ENCODE assay signal across 12 cellular contexts in the genomic region with DNA sequence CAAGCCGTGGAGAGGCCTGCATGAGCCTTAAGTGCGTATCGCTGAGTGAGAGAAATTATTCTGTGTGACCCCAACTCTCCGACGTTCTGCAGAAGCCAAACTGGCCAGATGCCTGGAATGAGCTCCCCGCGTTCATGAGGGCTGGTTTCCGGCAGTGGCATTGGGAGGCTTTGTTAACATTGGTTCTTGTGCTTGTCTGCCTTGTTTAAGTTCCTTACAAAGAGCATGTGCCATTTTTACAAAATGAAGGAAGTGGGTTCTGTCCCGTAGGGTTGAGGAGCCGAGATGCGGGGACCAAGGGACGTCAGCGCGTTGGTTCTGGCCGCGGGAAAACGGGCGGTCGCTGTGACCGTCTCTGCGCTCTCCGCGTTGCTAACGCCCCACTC. TPM values are rescaled to one million over a fixed set of nuclear protein-coding genes. Genes with fewer than 3 reads are reported as not detected.
DNase-seq lines count a peak whose midpoint lies in the region; ATAC-seq, FAIRE-seq and TF ChIP-seq lines count a peak whose summit lies in the region.
"Had no signal": no experiment of that assay in that cellular context is flagged by ENCODE, and none has a peak within 500 bp of the region (broad histone marks: within the 10 kb centered on the region; RNA-seq: fewer than 3 reads in every experiment).

No MANE protein-coding gene starts in this region.

- H3K4me3 ChIP-seq in HUES48 (ENCODE audit: low read depth, low read length) (peak overlapping the region; percentile 64), H1 (ENCODE audit: extremely low read depth in 1 of 4, insufficient read depth in 2 of 4, low read depth in 3 of 4, low read length in 4 of 4) (peak overlapping the region; percentile 23 to 62 (median 40)), left lung (peak overlapping the region; percentile 9 to 26)

- 25% methylated on average over 24 of the region's 24 CpGs; no CpG with 5 or more reads in 1 of the 2 experiments for WGBS in H1 (ENCODE audit: extremely low coverage in 1 of 2, insufficient coverage in 1 of 2, insufficient read length in 1 of 2, insufficient replicate concordance in 2 of 2, low coverage in 1 of 2, low lambda C conversion rate in 2 of 2, missing lambda C conversion rate in 1 of 2), 2 experiments

- peaks cover 0 to 13% of the 10 kb centered on the region in 2 experiments; a peak in 2 of 4 replicates for H3K79me2 ChIP-seq in H1 (ENCODE audit: control insufficient read depth in 1 of 2, insufficient read depth in 2 of 2, low read length in 2 of 2)

- no peak overlapping the region for H2AK5ac ChIP-seq in H1 (ENCODE audit: low read depth, low read length)

- H3K9ac ChIP-seq in HUES48 (ENCODE audit: low read depth, low read length) (no peak overlapping the region; the same call in 1 of the 2 replicates), H1 (replicated peaks in 1 of 4; ENCODE audit: extremely low read depth in 1 of 4, low read depth in 3 of 4, low read length in 3 of 4) (peak overlapping the region in 3 of 4 experiments; percentile 24 to 35 (median 25); a peak in 5 of 7 replicates)

- no peak overlapping the region for H2BK12ac ChIP-seq in H1 (ENCODE audit: low read depth, low read length)

- no peak overlapping the region for H2AFZ ChIP-seq in H1 (ENCODE audit: low read length)

- H3K4me1 ChIP-seq in HUES48 (ENCODE audit: control insufficient read depth, insufficient read depth, low read length) (no peaks in the 10 kb centered on the region), H1 (replicated peaks in 1 of 4; ENCODE audit: control insufficient read depth in 3 of 4, insufficient read depth in 4 of 4, low read length in 3 of 4) (peaks cover 0 to 11% (median 5%) of the 10 kb centered on the region in 4 experiments; a peak in 4 of 7 replicates), left lung (peaks cover 0 to 17% of the 10 kb centered on the region in 2 donors)

- peaks cover 7% of the 10 kb centered on the region for H3K23me2 ChIP-seq in H1 (ENCODE audit: low read depth, low read length)

- no peak for ATAC-seq in left lung
- no peak for ATAC-seq in stimulated activated memory B cell treated with anti-CD40 and anti-IgM and Interleukin-4, amounts not matched to agents 10 μg/mL and 1 μg/mL and 100 μg/mL, for 72 hours
- no peak for ATAC-seq in activated CD8-positive, alpha-beta T cell treated with anti-CD3 and anti-CD28 coated beads for 36 hours
- no peak for ATAC-seq in GM21619 (IDR thresholded peaks at IDR 0.05; ENCODE audit: unreplicated experiment)

- H3K23ac ChIP-seq in H1 (ENCODE audit: insufficient read length) = no peak overlapping the region

- no peak for TF ChIP-seq RAD21 in H1 (IDR thresholded peaks at IDR 0.05 in 1 of 2, conservative IDR thresholded peaks at IDR 0.05 in 1 of 2; ENCODE audit: low read depth in 2 of 2, low read length in 2 of 2)

- no peak overlapping the region for H2BK120ac ChIP-seq in H1 (replicated peaks; ENCODE audit: low read depth, low read length)

- intact Hi-C loops in left lung (cut with DNase I) = no loop called here
- intact Hi-C loops in activated CD8-positive, alpha-beta T cell treated with anti-CD3 and anti-CD28 coated beads for 36 hours (cut with micrococcal nuclease) = no loop called here

- H2BK5ac ChIP-seq in H1 (ENCODE audit: low read depth, low read length) = no peak overlapping the region

- H3K9me3 Mint-ChIP-seq in stimulated activated memory B cell treated with anti-CD40 and anti-IgM and Interleukin-4, amounts not matched to agents 10 μg/mL and 1 μg/mL and 100 μg/mL, for 72 hours = no peaks in the 10 kb centered on the region
- no peaks in the 10 kb centered on the region for H3K9me3 Mint-ChIP-seq in activated CD8-positive, alpha-beta T cell treated with anti-CD3 and anti-CD28 coated beads for 36 hours
- H3K9me3 Mint-ChIP-seq: CD4-positive, alpha-beta T cell had no signal

- CTCF ChIA-PET in H1 (lab: Charles Lee; ENCODE audit: partially characterized antibody) = interaction anchor here (0.6 to 17.4 kb wide), 12 partner anchors 9 to 590 kb away, joined by 3 to 131 read pairs (median 4); partner anchors contain the start of gene AJM1
- CTCF ChIA-PET in activated CD8-positive, alpha-beta T cell treated with anti-CD3 and anti-CD28 coated beads for 36 hours (lab: Charles Lee) = interaction anchor here (0.7 to 1.2 kb wide), 2 partner anchors 13 to 21 kb away, joined by 3 to 4 read pairs; partner anchors contain the start of genes AJM1 and RABL6

- H3K27ac ChIP-seq in HUES48 (ENCODE audit: low read depth, low read length) (no peak overlapping the region), H1 (ENCODE audit: low read depth, low read length) (no peak overlapping the region), left lung (no peak overlapping the region)

- no peak overlapping the region for H3K14ac ChIP-seq in H1 (ENCODE audit: insufficient read length)

- H3K4me1 Mint-ChIP-seq in stimulated activated memory B cell treated with anti-CD40 and anti-IgM and Interleukin-4, amounts not matched to agents 10 μg/mL and 1 μg/mL and 100 μg/mL, for 72 hours = peaks cover 10% of the 10 kb centered on the region
- peaks cover 8% of the 10 kb centered on the region for H3K4me1 Mint-ChIP-seq in activated CD8-positive, alpha-beta T cell treated with anti-CD3 and anti-CD28 coated beads for 36 hours (ENCODE audit: low read depth)

- H3K27me3 Mint-ChIP-seq in stimulated activated memory B cell treated with anti-CD40 and anti-IgM and Interleukin-4, amounts not matched to agents 10 μg/mL and 1 μg/mL and 100 μg/mL, for 72 hours = no peaks in the 10 kb centered on the region
- H3K27me3 Mint-ChIP-seq in activated CD8-positive, alpha-beta T cell treated with anti-CD3 and anti-CD28 coated beads for 36 hours = no peaks in the 10 kb centered on the region
- H3K27me3 Mint-ChIP-seq: CD4-positive, alpha-beta T cell had no signal

- H3K27ac Mint-ChIP-seq in stimulated activated memory B cell treated with anti-CD40 and anti-IgM and Interleukin-4, amounts not matched to agents 10 μg/mL and 1 μg/mL and 100 μg/mL, for 72 hours = no peak overlapping the region
- H3K27ac Mint-ChIP-seq in activated CD8-positive, alpha-beta T cell treated with anti-CD3 and anti-CD28 coated beads for 36 hours = no peak overlapping the region
- H3K27ac Mint-ChIP-seq: CD4-positive, alpha-beta T cell had no signal

- DNase-seq in H1 (ENCODE audit: low read depth in 1 of 2, low spot score in 2 of 2) (no peak), left lung (no peak), OCI-M1 (lab: John Stamatoyannopoulos, UW) (no peak), GM13976 (ENCODE audit: low spot score) (no peak)
- DNase-seq in activated CD8-positive, alpha-beta T cell treated with anti-CD3 and anti-CD28 coated beads for 36 hours = no peak
- DNase-seq: CD4-positive, alpha-beta T cell; NCI-H146; stimulated activated CD4-positive, alpha-beta T cell treated with anti-CD3 and anti-CD28 coated beads, Interleukin-12 subunit alpha, Interleukin-12 subunit beta, amount 100 ng/mL, for 4 hours; T1000 had no signal

- H3K18ac ChIP-seq in H1 (ENCODE audit: extremely low read depth, low read length) = peak overlapping the region; percentile 9; the same call in 1 of the 2 replicates

- peak overlapping the region; percentile 65; the same call in 1 of the 2 replicates for H4K8ac ChIP-seq in H1 (ENCODE audit: extremely low read depth, insufficient read depth, low read length)

- no peak overlapping the region for H4K5ac ChIP-seq in H1 (ENCODE audit: insufficient read length, low read depth, low read length)

- peak overlapping the region; percentile 17 for H4K91ac ChIP-seq in H1 (replicated peaks; ENCODE audit: insufficient read length, low read length)

- POLR2A ChIA-PET in H1 (lab: Charles Lee; ENCODE audit: partially characterized antibody) = interaction anchor here (1.4 to 10.8 kb wide), 7 partner anchors 8 to 42 kb away, joined by 4 to 96 read pairs (median 8); partner anchors contain the start of genes AJM1 and RABL6
- POLR2A ChIA-PET in activated CD8-positive, alpha-beta T cell treated with anti-CD3 and anti-CD28 coated beads for 36 hours (lab: Charles Lee) = no interaction called here

- no peak overlapping the region for H3K56ac ChIP-seq in H1 (replicated peaks; ENCODE audit: insufficient read length, low read depth, low read length)

- peaks cover 37% of the 10 kb centered on the region for H3K36me3 Mint-ChIP-seq in stimulated activated memory B cell treated with anti-CD40 and anti-IgM and Interleukin-4, amounts not matched to agents 10 μg/mL and 1 μg/mL and 100 μg/mL, for 72 hours
- H3K36me3 Mint-ChIP-seq in activated CD8-positive, alpha-beta T cell treated with anti-CD3 and anti-CD28 coated beads for 36 hours (ENCODE audit: low read depth) = peaks cover 7% of the 10 kb centered on the region

- no peak overlapping the region for H2BK15ac ChIP-seq in H1 (ENCODE audit: low read length)

- no peak for FAIRE-seq in H1 (lab: Jason Lieb, UNC)

- peaks cover 21 to 37% of the 10 kb centered on the region in 2 experiments for H4K20me1 ChIP-seq in H1 (replicated peaks in 1 of 2; ENCODE audit: control insufficient read depth in 1 of 2, insufficient read depth in 2 of 2, low read length in 2 of 2)

- no peaks in the 10 kb centered on the region for H3K27me3 ChIP-seq in HUES48 (ENCODE audit: control insufficient read depth, insufficient read depth, low read length)
- H3K27me3 ChIP-seq in H1 (replicated peaks in 1 of 4; ENCODE audit: control insufficient read depth in 3 of 4, extremely low read depth in 1 of 4, insufficient read depth in 3 of 4, low read length in 3 of 4) = 0 out of 7 replicates have a peak, but pooled peaks cover 0 to 2% (median 0%) of the 10 kb centered on the region in 4 experiments
- H3K27me3 ChIP-seq in left lung = peaks cover 0 to 7% of the 10 kb centered on the region in 2 donors

- no peak for TF ChIP-seq POLR2A in H1 (IDR thresholded peaks at IDR 0.05; ENCODE audit: control extremely low read depth in 1 of 2, low read depth in 2 of 2, low read length in 2 of 2)

- H3K4ac ChIP-seq in H1 (replicated peaks; ENCODE audit: insufficient read length, low read depth, low read length) = no peak overlapping the region

- no peak for TF ChIP-seq EP300 in H1 (IDR thresholded peaks at IDR 0.05; ENCODE audit: borderline replicate concordance in 1 of 2, low read depth in 2 of 2, low read length in 2 of 2)

- no peak overlapping the region for H2BK20ac ChIP-seq in H1 (ENCODE audit: low read length)

- H3K9me3 ChIP-seq in HUES48 (ENCODE audit: control insufficient read depth, insufficient read depth, low read length) = no peaks in the 10 kb centered on the region
- H3K9me3 ChIP-seq in H1 (ENCODE audit: insufficient read depth in 2 of 2, low read depth in 1 of 2, low read length in 1 of 2) = no peaks in the 10 kb centered on the region
- no peaks in the 10 kb centered on the region for H3K9me3 ChIP-seq in left lung

- peaks cover 12% of the 10 kb centered on the region for H3K79me1 ChIP-seq in H1 (ENCODE audit: low read depth, low read length)

- peak overlapping the region; percentile 87 to 89 for H3K4me2 ChIP-seq in H1 (ENCODE audit: insufficient read depth in 1 of 2, low read depth in 2 of 2, low read length in 2 of 2)

- peak overlapping the region; percentile 57 for H3K4me3 Mint-ChIP-seq in stimulated activated memory B cell treated with anti-CD40 and anti-IgM and Interleukin-4, amounts not matched to agents 10 μg/mL and 1 μg/mL and 100 μg/mL, for 72 hours
- no peak overlapping the region for H3K4me3 Mint-ChIP-seq in activated CD8-positive, alpha-beta T cell treated with anti-CD3 and anti-CD28 coated beads for 36 hours
- H3K4me3 Mint-ChIP-seq: CD4-positive, alpha-beta T cell had no signal

- in situ Hi-C loops in GM13976 (cut with MboI; ENCODE audit: low sequenced_read_pairs, unreplicated experiment) = no loop called here

- TF ChIP-seq CTCF in H1 (IDR thresholded peaks at IDR 0.05; ENCODE audit: control extremely low read depth in 1 of 3, insufficient read depth in 1 of 3, low read depth in 1 of 3, low read length in 3 of 3) (no peak), left lung (IDR thresholded peaks at IDR 0.05) (no peak), GM13976 (IDR thresholded peaks at IDR 0.05; ENCODE audit: borderline replicate concordance, control extremely low read depth, extremely low read depth, insufficient read depth, missing control alignments) (no peak)
- TF ChIP-seq CTCF in activated CD8-positive, alpha-beta T cell treated with anti-CD3 and anti-CD28 coated beads for 36 hours (IDR thresholded peaks at IDR 0.05) = no peak

- H3K36me3 ChIP-seq in HUES48 (ENCODE audit: control insufficient read depth, insufficient read depth, low read length) (peaks cover 27% of the 10 kb centered on the region), H1 (ENCODE audit: control insufficient read depth in 2 of 4, insufficient read depth in 4 of 4, low read length in 3 of 4) (peaks cover 3 to 17% (median 11%) of the 10 kb centered on the region in 4 experiments; a peak in 7 of 8 replicates), left lung (peaks cover 0 to 41% of the 10 kb centered on the region in 2 donors)

RNA-seq across cellular contexts. Expression of gene RABL6, which starts 13.2 kb away (rescaled TPM):
- total RNA-seq in H1 (2021; fragmentation: NEBNext Ultra II Directional; extraction: Animal tissue kit (Norgen Biotek cat#: 25700)) = 129 and 130 TPM in 2 replicates
- polyA plus RNA-seq in H1 (2011; rRNA removed) = 70.1 and 98.6 TPM in 2 replicates
- polyA plus RNA-seq in H1 (2011; cell fraction: cytosol; rRNA removed) = 87.7 TPM
- 257 TPM for polyA plus RNA-seq in H1 (2011; cell fraction: nucleus; rRNA removed)
- 109 to 142 TPM (median 126 TPM) in 4 replicates for polyA plus RNA-seq in H1 (2012, experiment 1 of 2)
- polyA plus RNA-seq in H1 (2012, experiment 2 of 2) = 170 TPM
- polyA plus RNA-seq in H1 (2013, experiment 1 of 2) = 86.2 TPM
- 82.0 TPM for polyA plus RNA-seq in H1 (2013, experiment 2 of 2)
- polyA minus RNA-seq in H1 (2011; rRNA and poly(A)+ RNA removed) = 61.8 and 85.2 TPM in 2 replicates
- 49.0 TPM for polyA minus RNA-seq in H1 (2011; cell fraction: cytosol; rRNA and poly(A)+ RNA removed)
- polyA minus RNA-seq in H1 (2011; cell fraction: nucleus; rRNA and poly(A)+ RNA removed) = 101 TPM
- 10 to 100 TPM; 75.9 to 80.8 TPM for total RNA-seq in left lung
- total RNA-seq in activated CD8-positive, alpha-beta T cell treated with anti-CD3 and anti-CD28 coated beads for 36 hours = 10 to 100 TPM; 85.6 to 86.6 TPM

RNA-seq across cellular contexts. Expression of gene AJM1, which starts 21.3 kb away (rescaled TPM):
- 0.86 and 0.97 TPM in 2 replicates for total RNA-seq in H1 (2021; fragmentation: NEBNext Ultra II Directional; extraction: Animal tissue kit (Norgen Biotek cat#: 25700))
- 0.12 and 0.33 TPM in 2 replicates for polyA plus RNA-seq in H1 (2011; rRNA removed)
- 0.45 TPM for polyA plus RNA-seq in H1 (2011; cell fraction: cytosol; rRNA removed)
- polyA plus RNA-seq in H1 (2011; cell fraction: nucleus; rRNA removed) = 2.4 TPM
- polyA plus RNA-seq in H1 (2012, experiment 1 of 2) = 0.47 to 1.1 TPM (median 0.87 TPM) in 4 replicates
- polyA plus RNA-seq in H1 (2012, experiment 2 of 2) = 0.31 TPM
- 0.26 TPM for polyA plus RNA-seq in H1 (2013, experiment 1 of 2)
- polyA plus RNA-seq in H1 (2013, experiment 2 of 2) = 0.26 TPM
- 0.02 and 0.03 TPM in 2 replicates for polyA minus RNA-seq in H1 (2011; rRNA and poly(A)+ RNA removed)
- polyA minus RNA-seq in H1 (2011; cell fraction: cytosol; rRNA and poly(A)+ RNA removed) = not detected
- polyA minus RNA-seq in H1 (2011; cell fraction: nucleus; rRNA and poly(A)+ RNA removed) = 0.80 TPM
- total RNA-seq in left lung = 1 to 10 TPM; 1.7 to 2.6 TPM
- total RNA-seq in activated CD8-positive, alpha-beta T cell treated with anti-CD3 and anti-CD28 coated beads for 36 hours = 1 to 10 TPM; 5.8 to 6.4 TPM

RNA-seq across cellular contexts. Expression of gene CCDC183, which starts 24.8 kb away (rescaled TPM):
- total RNA-seq in H1 (2021; fragmentation: NEBNext Ultra II Directional; extraction: Animal tissue kit (Norgen Biotek cat#: 25700)) = 0.78 and 1.6 TPM in 2 replicates
- 0.51 and 1.1 TPM in 2 replicates for polyA plus RNA-seq in H1 (2011; rRNA removed)
- polyA plus RNA-seq in H1 (2011; cell fraction: cytosol; rRNA removed) = 1.8 TPM
- polyA plus RNA-seq in H1 (2011; cell fraction: nucleus; rRNA removed) = 9.9 TPM
- 2.0 to 2.4 TPM (median 2.2 TPM) in 4 replicates for polyA plus RNA-seq in H1 (2012, experiment 1 of 2)
- polyA plus RNA-seq in H1 (2012, experiment 2 of 2) = 0.16 TPM
- 0.91 TPM for polyA plus RNA-seq in H1 (2013, experiment 1 of 2)
- polyA plus RNA-seq in H1 (2013, experiment 2 of 2) = 1.4 TPM
- polyA minus RNA-seq in H1 (2011; rRNA and poly(A)+ RNA removed) = 0.44 and 0.59 TPM in 2 replicates
- not detected for polyA minus RNA-seq in H1 (2011; cell fraction: cytosol; rRNA and poly(A)+ RNA removed)
- 1.4 TPM for polyA minus RNA-seq in H1 (2011; cell fraction: nucleus; rRNA and poly(A)+ RNA removed)
- total RNA-seq in left lung = under 1 TPM in 1 of 2 donors, not detected in 1; 0.44 TPM
- under 1 TPM; 0.20 to 0.34 TPM for total RNA-seq in activated CD8-positive, alpha-beta T cell treated with anti-CD3 and anti-CD28 coated beads for 36 hours

RNA-seq across cellular contexts. Expression of gene PHPT1, which starts 28.3 kb away (rescaled TPM):
- 109 and 111 TPM in 2 replicates for total RNA-seq in H1 (2021; fragmentation: NEBNext Ultra II Directional; extraction: Animal tissue kit (Norgen Biotek cat#: 25700))
- polyA plus RNA-seq in H1 (2011; rRNA removed) = 226 and 246 TPM in 2 replicates
- polyA plus RNA-seq in H1 (2011; cell fraction: cytosol; rRNA removed) = 187 TPM
- 299 TPM for polyA plus RNA-seq in H1 (2011; cell fraction: nucleus; rRNA removed)
- polyA plus RNA-seq in H1 (2012, experiment 1 of 2) = 83.0 to 153 TPM (median 142 TPM) in 4 replicates
- 164 TPM for polyA plus RNA-seq in H1 (2012, experiment 2 of 2)
- polyA plus RNA-seq in H1 (2013, experiment 1 of 2) = 122 TPM
- 112 TPM for polyA plus RNA-seq in H1 (2013, experiment 2 of 2)
- polyA minus RNA-seq in H1 (2011; rRNA and poly(A)+ RNA removed) = 13.8 and 14.5 TPM in 2 replicates
- polyA minus RNA-seq in H1 (2011; cell fraction: cytosol; rRNA and poly(A)+ RNA removed) = 33.1 TPM
- 44.8 TPM for polyA minus RNA-seq in H1 (2011; cell fraction: nucleus; rRNA and poly(A)+ RNA removed)
- total RNA-seq in left lung = 100 to 1,000 TPM; 118 to 151 TPM
- 100 to 1,000 TPM; 123 to 124 TPM for total RNA-seq in activated CD8-positive, alpha-beta T cell treated with anti-CD3 and anti-CD28 coated beads for 36 hours

RNA-seq across cellular contexts. Expression of gene TMEM141, which starts 29.8 kb away (rescaled TPM):
- 50.6 and 51.1 TPM in 2 replicates for total RNA-seq in H1 (2021; fragmentation: NEBNext Ultra II Directional; extraction: Animal tissue kit (Norgen Biotek cat#: 25700))
- polyA plus RNA-seq in H1 (2011; rRNA removed) = 137 and 140 TPM in 2 replicates
- polyA plus RNA-seq in H1 (2011; cell fraction: cytosol; rRNA removed) = 121 TPM
- 84.2 TPM for polyA plus RNA-seq in H1 (2011; cell fraction: nucleus; rRNA removed)
- 43.0 to 79.6 TPM (median 72.6 TPM) in 4 replicates for polyA plus RNA-seq in H1 (2012, experiment 1 of 2)
- 108 TPM for polyA plus RNA-seq in H1 (2012, experiment 2 of 2)
- polyA plus RNA-seq in H1 (2013, experiment 1 of 2) = 44.8 TPM
- polyA plus RNA-seq in H1 (2013, experiment 2 of 2) = 44.7 TPM
- polyA minus RNA-seq in H1 (2011; rRNA and poly(A)+ RNA removed) = 15.6 and 18.5 TPM in 2 replicates
- 17.9 TPM for polyA minus RNA-seq in H1 (2011; cell fraction: cytosol; rRNA and poly(A)+ RNA removed)
- polyA minus RNA-seq in H1 (2011; cell fraction: nucleus; rRNA and poly(A)+ RNA removed) = 27.5 TPM
- total RNA-seq in left lung = 10 to 100 TPM; 74.3 to 76.6 TPM
- total RNA-seq in activated CD8-positive, alpha-beta T cell treated with anti-CD3 and anti-CD28 coated beads for 36 hours = 10 to 100 TPM; 50.6 to 51.1 TPM
